ENCODE assay signal across 8 cellular contexts in genomic region chr15:22665059-22665702, GRCh38.
DNase-seq lines count a peak whose midpoint lies in the region; ATAC-seq and TF ChIP-seq lines count a peak whose summit lies in the region.
"Not testable (repeated sequence)": the region's sequence is repeated elsewhere in the genome, so short reads cannot be mapped to it uniquely, and the experiment has no call there.

No MANE protein-coding gene starts in this region.

- H3K9me3 Mint-ChIP-seq in activated naive CD8-positive, alpha-beta T cell treated with anti-CD3 and anti-CD28 coated beads, Interleukin-2, amount 50 U/mL, for 24 hours: not testable (repeated sequence)

- H3K9me2 ChIP-seq in SK-N-SH: not testable (repeated sequence)

- TF ChIP-seq EP300 in SK-N-SH (IDR thresholded peaks at IDR 0.05; ENCODE audit: borderline replicate concordance in 1 of 2, low read depth in 1 of 2, low read length in 1 of 2): not testable (repeated sequence)

- not testable (repeated sequence) for H3F3A ChIP-seq in SK-N-SH (replicated peaks; ENCODE audit: insufficient read depth)

- H3K4me3 ChIP-seq in SK-N-SH (ENCODE audit: low read depth in 2 of 2, low read length in 1 of 2): not testable (repeated sequence)
- H3K4me3 ChIP-seq in prostate gland: peak overlapping the region; percentile 51 to 60

- not testable (repeated sequence) for H3K4me1 ChIP-seq in SK-N-SH (ENCODE audit: control insufficient read depth in 1 of 2, insufficient read depth in 2 of 2, low read depth in 1 of 2, low read length in 1 of 2); prostate gland (replicated peaks)

- TF ChIP-seq CTCF in SK-N-SH (IDR thresholded peaks at IDR 0.05); prostate gland (IDR thresholded peaks at IDR 0.05): not testable (repeated sequence)

- CTCF ChIA-PET in SK-N-SH (lab: Yijun Ruan, JAX): not testable (repeated sequence)

- H3K9me3 ChIP-seq in SK-N-SH, prostate gland: not testable (repeated sequence)

- not testable (repeated sequence) for TF ChIP-seq POLR2A in prostate gland (IDR thresholded peaks at IDR 0.05)

- not testable (repeated sequence) for H3K27me3 Mint-ChIP-seq in activated naive CD8-positive, alpha-beta T cell treated with anti-CD3 and anti-CD28 coated beads, Interleukin-2, amount 50 U/mL, for 24 hours

- in situ Hi-C loops in G401 (cut with HindIII; ENCODE audit: low sequenced_read_pairs): not testable (repeated sequence)

- not testable (repeated sequence) for H3K27me3 ChIP-seq in SK-N-SH (ENCODE audit: insufficient read depth); prostate gland (replicated peaks; ENCODE audit: insufficient read depth)

- DNase-seq in G401 (ENCODE audit: low spot score) (peak; percentile 33), LHCN-M2 (ENCODE audit: low read depth) (peak; percentile 21), left lobe of liver (ENCODE audit: low spot score) (peak; percentile 72), prostate gland (ENCODE audit: low spot score) (peak; percentile 13), ureter (ENCODE audit: low spot score) (peak; percentile 53)
- not testable (repeated sequence) for DNase-seq in SK-N-SH; activated naive CD8-positive, alpha-beta T cell treated with anti-CD3 and anti-CD28 coated beads, Interleukin-2, amount 50 U/mL, for 24 hours; epithelial cell of prostate (ENCODE audit: low read depth, low spot score)

- H3K9ac ChIP-seq in SK-N-SH: not testable (repeated sequence)

- H3K27ac Mint-ChIP-seq in activated naive CD8-positive, alpha-beta T cell treated with anti-CD3 and anti-CD28 coated beads, Interleukin-2, amount 50 U/mL, for 24 hours: peak overlapping the region; percentile 88

- intact Hi-C loops in prostate gland (cut with DNase I): not testable (repeated sequence)

- H3K36me3 Mint-ChIP-seq in activated naive CD8-positive, alpha-beta T cell treated with anti-CD3 and anti-CD28 coated beads, Interleukin-2, amount 50 U/mL, for 24 hours (ENCODE audit: low read depth): not testable (repeated sequence)

- POLR2A ChIA-PET in SK-N-SH (lab: Yijun Ruan, JAX): not testable (repeated sequence)

- not testable (repeated sequence) for H3K36me3 ChIP-seq in SK-N-SH (replicated peaks in 1 of 2; ENCODE audit: control insufficient read depth in 1 of 2, insufficient read depth in 2 of 2, low read length in 1 of 2); prostate gland

- ATAC-seq in activated naive CD8-positive, alpha-beta T cell treated with anti-CD3 and anti-CD28 coated beads, Interleukin-2, amount 50 U/mL, for 24 hours: peak; percentile 25
- peak; percentile 22 for ATAC-seq in left lobe of liver

- H3K79me2 ChIP-seq in SK-N-SH (ENCODE audit: insufficient read depth): not testable (repeated sequence)

- not testable (repeated sequence) for TF ChIP-seq RAD21 in SK-N-SH (IDR thresholded peaks at IDR 0.05; ENCODE audit: low read length)

- H3K27ac ChIP-seq in SK-N-SH (ENCODE audit: low read depth in 2 of 2, low read length in 1 of 2): not testable (repeated sequence)
- H3K27ac ChIP-seq in epithelial cell of prostate (peak overlapping the region; percentile 39), prostate gland (peak overlapping the region; percentile 83 to 90)

- 18% methylated on average over 11 of the region's 22 CpGs for WGBS in SK-N-SH (ENCODE audit: low lambda C conversion rate)
- WGBS in prostate gland: under 1% methylated on average over 11 of the region's 22 CpGs

- H3K4me2 ChIP-seq in SK-N-SH: peak overlapping the region; percentile 50

- peak overlapping the region; percentile 59; the same call in 1 of the 2 replicates for H2AFZ ChIP-seq in SK-N-SH (ENCODE audit: low read depth)

- H4K20me1 ChIP-seq in SK-N-SH (ENCODE audit: insufficient read depth): not testable (repeated sequence)

- H3K4me1 Mint-ChIP-seq in activated naive CD8-positive, alpha-beta T cell treated with anti-CD3 and anti-CD28 coated beads, Interleukin-2, amount 50 U/mL, for 24 hours: peaks cover 17% of the 10 kb centered on the region

- H3K4me3 Mint-ChIP-seq in activated naive CD8-positive, alpha-beta T cell treated with anti-CD3 and anti-CD28 coated beads, Interleukin-2, amount 50 U/mL, for 24 hours: peak overlapping the region; percentile 86
